8 cellular contexts compared by ENCODE assay signal in genomic region chr11:65662247-65662801, GRCh38. TPM values are rescaled to one million over a fixed set of nuclear protein-coding genes. Genes with fewer than 3 reads are reported as not detected.
DNase-seq lines count a peak whose midpoint lies in the region; ATAC-seq and TF ChIP-seq lines count a peak whose summit lies in the region.

No MANE protein-coding gene starts in this region.

- H3K4me3 ChIP-seq in Peyer's patch: peak overlapping the region; percentile 85 to 99 (median 96)
- H3K4me3 ChIP-seq in esophagus muscularis mucosa: peak overlapping the region; percentile 85 to 95 (median 89)
- H3K4me3 ChIP-seq in prostate gland: peak overlapping the region; percentile 97 to 100

- H3K36me3 ChIP-seq in Peyer's patch: peaks cover 0 to 43% (median 0%) of the 10 kb centered on the region in 3 donors
- H3K36me3 ChIP-seq in esophagus muscularis mucosa: peaks cover 40 to 46% (median 45%) of the 10 kb centered on the region in 4 donors
- H3K36me3 ChIP-seq in prostate gland: peaks cover 16 to 19% of the 10 kb centered on the region in 2 donors

- intact Hi-C loops in esophagus muscularis mucosa (cut with DNase I): no loop called here
- intact Hi-C loops in prostate gland (cut with DNase I): loop anchor here (5.0 kb wide), 1 partner anchor 85 kb away; the partner anchor contains the start of gene EHBP1L1

- no peaks in the 10 kb centered on the region for H3K9me3 Mint-ChIP-seq in activated CD4-positive, alpha-beta T cell treated with anti-CD3 and anti-CD28 coated beads, Interleukin-2, amount 10 ng/mL, durations not matched to agents 7 days and 5 days

- TF ChIP-seq EP300 in esophagus muscularis mucosa (IDR thresholded peaks at IDR 0.05): no peak

- peak overlapping the region; percentile 79 for H3K27ac Mint-ChIP-seq in activated CD4-positive, alpha-beta T cell treated with anti-CD3 and anti-CD28 coated beads, Interleukin-2, amount 10 ng/mL, durations not matched to agents 7 days and 5 days

- H3K4me1 Mint-ChIP-seq in activated CD4-positive, alpha-beta T cell treated with anti-CD3 and anti-CD28 coated beads, Interleukin-2, amount 10 ng/mL, durations not matched to agents 7 days and 5 days: peaks cover 38% of the 10 kb centered on the region

- no peak for ATAC-seq in HG02678 (IDR thresholded peaks at IDR 0.05; ENCODE audit: unreplicated experiment)

- no peaks in the 10 kb centered on the region for H3K9me3 ChIP-seq in Peyer's patch
- H3K9me3 ChIP-seq in esophagus muscularis mucosa: no peaks in the 10 kb centered on the region
- no peaks in the 10 kb centered on the region for H3K9me3 ChIP-seq in prostate gland

- H3K27ac ChIP-seq in Peyer's patch (peak overlapping the region; percentile 94 to 99 (median 98)), esophagus muscularis mucosa (replicated peaks in 1 of 4) (peak overlapping the region; percentile 94 to 98 (median 96)), prostate gland (peak overlapping the region; percentile 98 to 99)

- H3K4me1 ChIP-seq in Peyer's patch: peaks cover 3 to 32% (median 14%) of the 10 kb centered on the region in 4 donors
- H3K4me1 ChIP-seq in esophagus muscularis mucosa: peaks cover 37 to 53% (median 43%) of the 10 kb centered on the region in 4 donors
- H3K4me1 ChIP-seq in prostate gland (replicated peaks): peaks cover 15% of the 10 kb centered on the region

- WGBS in esophagus muscularis mucosa: 0% methylated on average over 7 of the region's 29 CpGs
- WGBS in prostate gland: 0% methylated on average over 23 of the region's 29 CpGs

- H3K4me3 Mint-ChIP-seq in activated CD4-positive, alpha-beta T cell treated with anti-CD3 and anti-CD28 coated beads, Interleukin-2, amount 10 ng/mL, durations not matched to agents 7 days and 5 days: peak overlapping the region; percentile 82

- H3K27me3 Mint-ChIP-seq in activated CD4-positive, alpha-beta T cell treated with anti-CD3 and anti-CD28 coated beads, Interleukin-2, amount 10 ng/mL, durations not matched to agents 7 days and 5 days: no peaks in the 10 kb centered on the region

- TF ChIP-seq CTCF in Peyer's patch (IDR thresholded peaks at IDR 0.05) (no peak), esophagus muscularis mucosa (IDR thresholded peaks at IDR 0.05) (no peak), prostate gland (IDR thresholded peaks at IDR 0.05) (no peak)

- peaks cover 34% of the 10 kb centered on the region for H3K36me3 Mint-ChIP-seq in activated CD4-positive, alpha-beta T cell treated with anti-CD3 and anti-CD28 coated beads, Interleukin-2, amount 10 ng/mL, durations not matched to agents 7 days and 5 days (ENCODE audit: low read depth)

- CTCF ChIA-PET in activated CD4-positive, alpha-beta T cell treated with anti-CD3 and anti-CD28 coated beads, Interleukin-2, amount 10 ng/mL, durations not matched to agents 7 days and 5 days (lab: Charles Lee): interaction anchor here (1.1 to 1.6 kb wide), 5 partner anchors 9 to 118 kb away, joined by 4 to 8 read pairs (median 4); partner anchors contain the start of genes KAT5 and SIPA1

- no peak for TF ChIP-seq POLR2A in Peyer's patch (IDR thresholded peaks at IDR 0.05)
- TF ChIP-seq POLR2A in esophagus muscularis mucosa (IDR thresholded peaks at IDR 0.05; ENCODE audit: low read depth): no peak
- TF ChIP-seq POLR2A in prostate gland (IDR thresholded peaks at IDR 0.05): no peak

- DNase-seq in activated CD4-positive, alpha-beta T cell treated with anti-CD3 and anti-CD28 coated beads, Interleukin-2, amount 10 ng/mL, durations not matched to agents 7 days and 5 days: no peak
- DNase-seq in activated CD4-positive, alpha-beta T cell treated with anti-CD3 and anti-CD28 coated beads for 1 hour: no peak
- DNase-seq in Peyer's patch: no peak
- no peak for DNase-seq in esophagus muscularis mucosa (ENCODE audit: extremely low spot score)
- DNase-seq in prostate gland (ENCODE audit: low spot score): no peak
- no peak for DNase-seq in DMS153 (lab: John Stamatoyannopoulos, UW)
- DNase-seq in DMS114 treated with DMSO at 0.1 percent for 48 hours (lab: John Stamatoyannopoulos, UW; ENCODE audit: unreplicated experiment): no peak

- POLR2A ChIA-PET in activated CD4-positive, alpha-beta T cell treated with anti-CD3 and anti-CD28 coated beads, Interleukin-2, amount 10 ng/mL, durations not matched to agents 7 days and 5 days (lab: Charles Lee): interaction anchor here (0.6 to 2.0 kb wide), 2 partner anchors 24 to 158 kb away, joined by 3 to 5 read pairs; partner anchors contain the start of gene SIPA1

- H3K27me3 ChIP-seq in Peyer's patch: no peaks in the 10 kb centered on the region
- no peaks in the 10 kb centered on the region for H3K27me3 ChIP-seq in esophagus muscularis mucosa
- H3K27me3 ChIP-seq in prostate gland (replicated peaks; ENCODE audit: insufficient read depth): no peaks in the 10 kb centered on the region

RNA-seq across cellular contexts. Expression of gene RELA, which starts 0.4 kb away (rescaled TPM):
- 10 to 100 TPM; 76.7 to 79.8 TPM for total RNA-seq in activated CD4-positive, alpha-beta T cell treated with anti-CD3 and anti-CD28 coated beads, Interleukin-2, amount 10 ng/mL, durations not matched to agents 7 days and 5 days
- total RNA-seq in Peyer's patch (10 to 100 TPM; 46.6 to 86.9 (median 59.7) TPM), esophagus muscularis mucosa (10 to 100 TPM; 51.5 to 84.6 (median 82.1) TPM), prostate gland (10 to 100 TPM; 51.8 to 98.4 TPM)

RNA-seq across cellular contexts. Expression of gene SIPA1, which starts 24.4 kb away (rescaled TPM):
- total RNA-seq in activated CD4-positive, alpha-beta T cell treated with anti-CD3 and anti-CD28 coated beads, Interleukin-2, amount 10 ng/mL, durations not matched to agents 7 days and 5 days: 100 to 1,000 TPM; 229 to 235 TPM
- total RNA-seq in Peyer's patch: 10 to 100 TPM; 18.0 to 48.7 (median 24.7) TPM
- 10 to 100 TPM; 40.7 to 56.3 (median 45.8) TPM for total RNA-seq in esophagus muscularis mucosa
- 10 to 100 TPM; 38.2 to 45.2 TPM for total RNA-seq in prostate gland

RNA-seq across cellular contexts. Expression of gene PCNX3, which starts 46.7 kb away (rescaled TPM):
- total RNA-seq in activated CD4-positive, alpha-beta T cell treated with anti-CD3 and anti-CD28 coated beads, Interleukin-2, amount 10 ng/mL, durations not matched to agents 7 days and 5 days: 10 to 100 TPM; 47.7 to 50.2 TPM
- total RNA-seq in Peyer's patch: 100 to 1,000 TPM in 1 of 4 donors, 10 to 100 TPM in 3; 60.2 to 106 (median 81.3) TPM
- total RNA-seq in esophagus muscularis mucosa: 10 to 100 TPM; 21.4 to 43.1 (median 27.1) TPM
- 10 to 100 TPM; 32.0 to 67.9 TPM for total RNA-seq in prostate gland

RNA-seq across cellular contexts. Expression of gene MAP3K11, which starts 48.3 kb away (rescaled TPM):
- total RNA-seq in activated CD4-positive, alpha-beta T cell treated with anti-CD3 and anti-CD28 coated beads, Interleukin-2, amount 10 ng/mL, durations not matched to agents 7 days and 5 days: 10 to 100 TPM; 61.0 to 67.1 TPM
- 100 to 1,000 TPM; 106 to 209 (median 150) TPM for total RNA-seq in Peyer's patch
- total RNA-seq in esophagus muscularis mucosa: 10 to 100 TPM; 29.9 to 41.7 (median 37.6) TPM
- total RNA-seq in prostate gland: 10 to 100 TPM; 42.7 to 67.9 TPM

RNA-seq across cellular contexts. Expression of gene KAT5, which starts 49.7 kb away (rescaled TPM):
- 10 to 100 TPM; 60.8 to 72.3 TPM for total RNA-seq in activated CD4-positive, alpha-beta T cell treated with anti-CD3 and anti-CD28 coated beads, Interleukin-2, amount 10 ng/mL, durations not matched to agents 7 days and 5 days
- 100 to 1,000 TPM in 1 of 4 donors, 10 to 100 TPM in 3; 55.9 to 137 (median 80.3) TPM for total RNA-seq in Peyer's patch
- 10 to 100 TPM; 66.4 to 77.1 (median 68.3) TPM for total RNA-seq in esophagus muscularis mucosa
- total RNA-seq in prostate gland: 100 to 1,000 TPM in 1 of 2 donors, 10 to 100 TPM in 1; 74.8 to 107 TPM

Comparison
In these comparisons a context has a peak if more than half of its experiments do, and no peak if none do; other contexts are left out.
1. RNA of gene SIPA1, which starts 24.4 kb away (total RNA-seq): 229 to 235 TPM in activated CD4-positive, alpha-beta T cell treated with anti-CD3 and anti-CD28 coated beads, Interleukin-2, amount 10 ng/mL, durations not matched to agents 7 days and 5 days; 40.7 to 56.3 TPM in esophagus muscularis mucosa, 38.2 to 45.2 TPM in prostate gland and 18.0 to 48.7 TPM in Peyer's patch; every median in the first group is over 4 times any median in the second.
2. Peak in every context shown above with its lines, with median percentiles within 50 percentile points of each other: H3K27ac ChIP-seq and H3K4me3 ChIP-seq.